In the genomic region with DNA sequence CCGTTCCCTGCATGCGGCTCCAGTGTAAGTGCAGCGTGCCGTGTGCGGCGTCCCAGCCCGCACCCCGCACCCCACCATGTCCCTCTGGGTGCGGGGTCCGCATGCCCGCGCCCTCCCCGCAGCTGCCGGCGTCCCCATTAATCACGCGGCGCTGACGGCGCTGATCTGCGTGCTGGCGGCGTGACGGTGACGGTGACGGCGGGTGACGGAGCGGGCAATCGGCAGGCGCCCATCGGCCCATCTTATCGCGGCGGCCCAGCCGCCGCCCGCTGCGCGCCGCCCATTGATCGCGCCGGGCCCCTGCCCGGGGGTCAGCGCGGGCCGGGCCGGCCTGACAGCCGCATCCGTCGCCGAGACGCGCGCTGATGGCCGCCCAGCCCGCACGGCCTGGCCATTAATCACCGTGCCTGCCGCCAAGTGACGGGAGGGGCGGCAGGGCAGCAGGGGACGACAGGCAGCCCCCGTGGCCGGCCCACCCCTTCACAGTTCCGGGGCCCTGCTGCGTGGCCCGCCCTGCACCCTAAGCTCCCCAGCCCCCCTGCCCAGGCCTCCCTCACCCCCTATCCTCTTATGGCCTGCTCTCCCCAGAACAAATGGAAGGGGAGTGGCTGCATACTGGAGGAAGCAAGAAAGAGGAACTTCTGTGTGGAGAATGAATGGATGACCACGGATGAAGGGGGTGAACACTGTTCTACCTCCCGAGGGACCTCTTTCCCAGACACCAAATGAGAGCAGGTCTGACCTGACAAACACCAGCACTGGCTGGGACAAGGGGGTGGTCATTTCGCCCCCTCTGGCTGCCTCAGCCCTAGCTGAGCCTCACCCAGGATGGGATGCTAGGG, we compare ENCODE assay signal across 9 cellular contexts. TPM values are rescaled to one million over a fixed set of nuclear protein-coding genes. Genes with fewer than 3 reads are reported as not detected.
DNase-seq lines count a peak whose midpoint lies in the region; ATAC-seq and TF ChIP-seq lines count a peak whose summit lies in the region.
"Had no signal": no experiment of that assay in that cellular context is flagged by ENCODE, and none has a peak within 500 bp of the region (broad histone marks: within the 10 kb centered on the region; RNA-seq: fewer than 3 reads in every experiment).

No MANE protein-coding gene starts in this region.

- peak overlapping the region; percentile 38 to 63 (median 56) for H3K4me3 ChIP-seq in heart right ventricle

- peak overlapping the region in 5 of 10 donors; percentile 25 to 55 (median 39) for H3K27ac ChIP-seq in heart right ventricle
- H3K27ac ChIP-seq: pancreas had no signal

- peaks cover 18% of the 10 kb centered on the region for H3K36me3 Mint-ChIP-seq in progenitor cell of endocrine pancreas (ENCODE audit: insufficient read depth)

- intact Hi-C loops in heart right ventricle (cut with DNase I), result loop anchor here in 3 of 10 donors (5.0 to 10.0 kb wide), 3 partner anchors 55 to 530 kb away; no protein-coding TSS in a partner anchor

- H3K4me3 Mint-ChIP-seq in progenitor cell of endocrine pancreas (ENCODE audit: low read depth), result peak overlapping the region; percentile 50

- ATAC-seq in heart right ventricle (peak in 3 of 8 donors; percentile 2 to 7 (median 4)), GM18907 (IDR thresholded peaks at IDR 0.05; ENCODE audit: unreplicated experiment) (no peak), GM19324 (IDR thresholded peaks at IDR 0.05; ENCODE audit: low FRiP score, unreplicated experiment) (no peak)

- peaks cover 0 to 42% (median 3%) of the 10 kb centered on the region in 9 donors for H3K36me3 ChIP-seq in heart right ventricle
- H3K36me3 ChIP-seq: pancreas had no signal

- H3K9me3 Mint-ChIP-seq in progenitor cell of endocrine pancreas (ENCODE audit: low read depth), result no peaks in the 10 kb centered on the region

- H3K27me3 Mint-ChIP-seq in progenitor cell of endocrine pancreas, result peaks cover 20% of the 10 kb centered on the region

- peaks cover 6 to 71% (median 46%) of the 10 kb centered on the region in 9 donors for H3K4me1 ChIP-seq in heart right ventricle

- TF ChIP-seq CTCF in heart right ventricle (IDR thresholded peaks at IDR 0.05), result no peak
- TF ChIP-seq CTCF in progenitor cell of endocrine pancreas (IDR thresholded peaks at IDR 0.05; ENCODE audit: unreplicated experiment), result no peak

- DNase-seq in NCI-H1105 treated with DMSO at 0.1 percent for 48 hours (lab: John Stamatoyannopoulos, UW) (peak; percentile 42), NCI-H1105 (lab: John Stamatoyannopoulos, UW) (no peak), heart right ventricle (peak in 1 of 2 donors; percentile 45), progenitor cell of endocrine pancreas (ENCODE audit: low spot score, unreplicated experiment) (peak; percentile 37), NCI-H2081 (lab: John Stamatoyannopoulos, UW) (no peak)
- DNase-seq in activated naive CD4-positive, alpha-beta T cell treated with Interleukin-2 at 50 U/mL for 16 hours, result peak; percentile 46

- H3K9me3 ChIP-seq in heart right ventricle, result no peaks in the 10 kb centered on the region
- H3K9me3 ChIP-seq: pancreas had no signal

- 9 to 13% methylated on average over 65 to 72 of the region's 72 CpGs for WGBS in heart right ventricle, 2 donors

- H3K27me3 ChIP-seq in heart right ventricle, result no peaks in the 10 kb centered on the region
- H3K27me3 ChIP-seq: pancreas had no signal

- no peak overlapping the region for H3K27ac Mint-ChIP-seq in progenitor cell of endocrine pancreas

- peaks cover 9% of the 10 kb centered on the region for H3K4me1 Mint-ChIP-seq in progenitor cell of endocrine pancreas (ENCODE audit: low read depth)

RNA-seq across cellular contexts. Expression of a gene that starts 24.8 kb away (rescaled TPM):
- 100 to 1,000 TPM in 1 of 10 donors, 10 to 100 TPM in 9; 54.8 to 111 (median 62.1) TPM for total RNA-seq in heart right ventricle
- polyA plus RNA-seq in heart right ventricle, result 100 to 1,000 TPM in 1 of 2 donors, 10 to 100 TPM in 1; 41.0 to 131 TPM
- 171 and 176 TPM in 2 replicates for total RNA-seq in progenitor cell of endocrine pancreas

RNA-seq across cellular contexts. Expression of a gene that starts 46.6 kb away (rescaled TPM):
- total RNA-seq in heart right ventricle (10 to 100 TPM; 23.5 to 34.4 (median 25.6) TPM), progenitor cell of endocrine pancreas (51.3 and 53.6 TPM in 2 replicates)
- 10 to 100 TPM in 1 of 2 donors, 1 to 10 TPM in 1; 9.4 to 38.5 TPM for polyA plus RNA-seq in heart right ventricle

Comparison
In these comparisons a context has a peak if more than half of its experiments do, and no peak if none do; other contexts are left out.
1. DNase-seq: peak in NCI-H1105 treated with DMSO at 0.1 percent for 48 hours (single experiment), activated naive CD4-positive, alpha-beta T cell treated with Interleukin-2 at 50 U/mL for 16 hours (single experiment) and progenitor cell of endocrine pancreas (single experiment); none in NCI-H1105 (single experiment) and NCI-H2081 (0 of 2).